ENCODE assay signal across 23 cellular contexts in the genomic region with DNA sequence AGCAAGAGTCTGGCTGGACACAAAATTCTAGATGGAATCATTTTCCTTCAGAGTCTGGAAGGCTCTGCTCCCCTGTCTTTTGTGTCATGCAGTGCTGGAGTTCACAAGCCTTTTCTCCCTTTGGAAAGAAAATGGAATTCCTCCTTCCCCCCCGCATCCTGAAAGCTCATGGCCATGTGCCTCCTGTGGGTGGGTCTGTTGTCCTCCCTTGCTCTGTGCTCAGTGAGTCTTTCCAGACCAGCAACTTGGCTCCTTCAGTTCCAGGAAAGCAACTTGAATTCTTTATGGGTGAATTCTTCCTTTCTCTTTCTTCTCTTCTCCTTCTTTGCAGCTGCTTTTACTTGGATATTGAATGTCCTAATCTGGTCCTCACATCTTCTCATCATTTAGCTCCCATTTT.
DNase-seq lines count a peak whose midpoint lies in the region; ATAC-seq and TF ChIP-seq lines count a peak whose summit lies in the region.
"Had no signal": no experiment of that assay in that cellular context is flagged by ENCODE, and none has a peak within 500 bp of the region (broad histone marks: within the 10 kb centered on the region; RNA-seq: fewer than 3 reads in every experiment).

No MANE protein-coding gene starts in this region.

- TF ChIP-seq CTCF in epithelial cell of proximal tubule (conservative IDR thresholded peaks at IDR 0.05; ENCODE audit: low read depth, low read length) (peak; percentile 2), uterus (IDR thresholded peaks at IDR 0.05) (no peak)

- H3K4me3 ChIP-seq in HUES6 (ENCODE audit: low read depth, low read length) (no peak overlapping the region), epithelial cell of proximal tubule (ENCODE audit: low read depth, low read length) (no peak overlapping the region), uterus (no peak overlapping the region), aorta (ENCODE audit: low read length in 2 of 2) (no peak overlapping the region)
- H3K4me3 ChIP-seq: A549 had no signal

- H3K9ac ChIP-seq in HUES6 (ENCODE audit: low read length), result peak overlapping the region; percentile 24
- H3K9ac ChIP-seq: KMS-11, SK-N-SH had no signal

- H3K27me3 ChIP-seq in HUES6 (ENCODE audit: control insufficient read depth, insufficient read depth, low read length), result no peaks in the 10 kb centered on the region
- no peaks in the 10 kb centered on the region for H3K27me3 ChIP-seq in uterus
- H3K27me3 ChIP-seq in aorta (ENCODE audit: control insufficient read depth in 1 of 2, insufficient read depth in 2 of 2, low read length in 1 of 2), result no peaks in the 10 kb centered on the region

- H3K9me3 ChIP-seq in HUES6 (ENCODE audit: control insufficient read depth, insufficient read depth, low read depth, low read length) (peaks cover 53% of the 10 kb centered on the region), uterus (no peaks in the 10 kb centered on the region), aorta (ENCODE audit: control insufficient read depth, low read length) (peaks cover 4% of the 10 kb centered on the region)
- H3K9me3 ChIP-seq: A549, SK-N-SH had no signal

- H3K27ac ChIP-seq in HUES6 (ENCODE audit: low read depth, low read length), result peak overlapping the region; percentile 72; the same call in 1 of the 2 replicates
- no peak overlapping the region for H3K27ac ChIP-seq in uterus
- H3K27ac ChIP-seq in aorta (ENCODE audit: low read depth in 1 of 2, low read length in 2 of 2), result no peak overlapping the region
- H3K27ac ChIP-seq: A549, HL-60, KMS-11 had no signal

- H3K36me3 ChIP-seq in HUES6 (ENCODE audit: control insufficient read depth, insufficient read depth, low read length) (no peaks in the 10 kb centered on the region), uterus (no peaks in the 10 kb centered on the region), aorta (ENCODE audit: control insufficient read depth in 1 of 2, insufficient read depth in 2 of 2, low read length in 1 of 2) (no peaks in the 10 kb centered on the region)

- no peak for TF ChIP-seq POLR2A in uterus (IDR thresholded peaks at IDR 0.05)

- WGBS in aorta, 2 donors, result 7 to 40% methylated on average over 1 of the region's 1 CpG

- ATAC-seq in aorta (ENCODE audit: low FRiP score) (no peak), GM21423 (IDR thresholded peaks at IDR 0.05; ENCODE audit: unreplicated experiment) (no peak)
- ATAC-seq: A549, Panc1 had no signal

- intact Hi-C loops in uterus (cut with DNase I; ENCODE audit: low total_unique reads), result no loop called here
- intact Hi-C loops in aorta (cut with DNase I), result no loop called here

- H3K4me1 ChIP-seq in HUES6 (ENCODE audit: control insufficient read depth, insufficient read depth, low read length) (peaks cover 16% of the 10 kb centered on the region), uterus (no peaks in the 10 kb centered on the region), aorta (ENCODE audit: control insufficient read depth in 1 of 2, insufficient read depth in 2 of 2, low read length in 2 of 2) (no peaks in the 10 kb centered on the region)
- H3K4me1 ChIP-seq: A549 had no signal

- no peak for DNase-seq in epithelial cell of proximal tubule (ENCODE audit: low read depth)
- DNase-seq in medulla oblongata (ENCODE audit: extremely low spot score), result peak; percentile 32
- DNase-seq in uterus, result peak; percentile 42 to 58
- DNase-seq in aorta, result no peak
- DNase-seq in stimulated activated CD4-positive, alpha-beta T cell treated with anti-CD3 and anti-CD28 coated beads, Interleukin-1b, Interleukin-23, amount 100 ng/mL, for 48 hours, result no peak
- DNase-seq: EL, GF-D8, H7, IMR-90, NCI-H1092 treated with DMSO at 0.1 percent for 48 hours, NCI-H1436 treated with DMSO at 0.1 percent for 48 hours, NCI-H1930, NCI-H2227 treated with DMSO at 0.1 percent for 48 hours, NCI-H510A, NCI-H748 treated with DMSO at 0.1 percent for 48 hours, SIG-M5, SK-N-SH had no signal

Comparison
In these comparisons a context has a peak if more than half of its experiments do, and no peak if none do; other contexts are left out.
1. DNase-seq: peak in medulla oblongata (single experiment) and uterus (2 of 2); none in epithelial cell of proximal tubule (single experiment), aorta (0 of 2) and stimulated activated CD4-positive, alpha-beta T cell treated with anti-CD3 and anti-CD28 coated beads, Interleukin-1b, Interleukin-23, amount 100 ng/mL, for 48 hours (single experiment).